Comparison of ENCODE assay signal across 28 cellular contexts in the genomic region with DNA sequence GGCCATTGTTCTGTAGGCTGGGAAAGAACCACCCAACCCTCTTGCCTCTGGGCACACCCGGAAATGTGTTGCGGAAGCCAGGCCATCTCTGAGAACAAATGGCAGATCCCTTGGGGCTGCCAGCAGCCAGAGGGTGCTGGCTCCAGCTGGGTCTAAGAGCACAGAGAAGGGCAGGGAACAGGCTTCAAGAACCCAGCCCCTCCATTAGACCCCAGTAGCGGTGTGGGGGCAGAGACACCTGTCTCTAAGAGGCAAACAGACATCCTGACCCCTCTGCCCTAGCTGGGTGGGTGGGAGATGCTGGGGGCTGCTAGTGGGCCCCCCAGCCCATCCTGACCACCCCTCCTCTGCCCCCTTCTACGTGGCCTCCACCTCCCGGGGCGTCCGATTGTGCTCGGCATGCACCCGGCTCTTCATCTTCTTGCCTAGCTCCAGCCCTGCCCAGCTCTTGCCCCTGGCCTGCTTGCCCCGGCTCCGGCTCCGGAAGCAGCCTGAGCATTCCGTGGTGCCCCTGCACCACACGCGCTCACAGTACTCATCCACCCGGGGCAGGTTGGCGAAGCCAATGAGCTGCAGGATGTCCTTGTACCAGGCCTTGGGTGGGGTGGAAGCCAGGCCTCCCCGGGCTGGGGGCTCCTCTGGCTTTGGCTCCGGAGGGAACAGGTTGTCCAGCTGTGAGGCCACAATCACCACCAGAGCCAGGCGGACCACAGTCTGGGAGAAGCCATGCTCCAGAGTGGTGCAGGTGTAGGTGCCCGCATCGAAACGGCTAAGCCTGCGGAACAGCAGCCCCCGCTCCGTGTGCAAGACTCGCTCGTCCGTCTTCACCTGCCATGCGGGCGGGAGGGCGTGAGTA. TPM values are rescaled to one million over a fixed set of nuclear protein-coding genes. Genes with fewer than 3 reads are reported as not detected.
A peak's percentile ranks its signal among the peaks of the same experiment; 100 is the strongest.
DNase-seq lines count a peak whose midpoint lies in the region; ATAC-seq and TF ChIP-seq lines count a peak whose summit lies in the region.
"Had no signal": no experiment of that assay in that cellular context is flagged by ENCODE, and none has a peak within 500 bp of the region (broad histone marks: within the 10 kb centered on the region; RNA-seq: fewer than 3 reads in every experiment).

No MANE protein-coding gene starts in this region.

- H3K27ac Mint-ChIP-seq in CD4-positive, CD25-positive, alpha-beta regulatory T cell: peak overlapping the region in 2 of 3 donors; percentile 29 to 46
- peak overlapping the region; percentile 91 for H3K27ac Mint-ChIP-seq in endothelial cell (ENCODE audit: unreplicated experiment)
- H3K27ac Mint-ChIP-seq: activated naive CD8-positive, alpha-beta T cell; naive thymus-derived CD8-positive, alpha-beta T cell; type B pancreatic cell had no signal

- no peak for TF ChIP-seq RAD21 in SK-N-SH (IDR thresholded peaks at IDR 0.05; ENCODE audit: low read length)

- H3K4me3 ChIP-seq in SK-N-SH (ENCODE audit: low read depth in 2 of 2, low read length in 1 of 2) (no peak overlapping the region), sigmoid colon (no peak overlapping the region)
- H3K4me3 ChIP-seq in CD4-positive, CD25-positive, alpha-beta regulatory T cell (ENCODE audit: low read depth, low read length): no peak overlapping the region
- H3K4me3 ChIP-seq: ascending aorta, dorsolateral prefrontal cortex, pancreas, stomach had no signal

- peak overlapping the region in 3 of 4 donors; percentile 48 to 58 (median 57) for H3K4me3 Mint-ChIP-seq in CD4-positive, CD25-positive, alpha-beta regulatory T cell
- H3K4me3 Mint-ChIP-seq in endothelial cell (ENCODE audit: unreplicated experiment): no peak overlapping the region
- H3K4me3 Mint-ChIP-seq: activated naive CD8-positive, alpha-beta T cell; central memory CD8-positive, alpha-beta T cell; naive thymus-derived CD8-positive, alpha-beta T cell; type B pancreatic cell had no signal

- no peak overlapping the region for H3K9ac ChIP-seq in SK-N-SH

- DNase-seq in SK-N-SH (peak; percentile 25), endothelial cell (ENCODE audit: low spot score) (no peak), sigmoid colon (peak; percentile 52), GM03348 (ENCODE audit: low spot score) (no peak)
- DNase-seq in CD4-positive, CD25-positive, alpha-beta regulatory T cell: no peak
- DNase-seq: activated CD4-positive, alpha-beta T cell treated with anti-CD3 and anti-CD28 coated beads, Interleukin-2, amount 50 U/mL, for 4 hours; AML-193; DND-41; dorsolateral prefrontal cortex; HCEC 1CT; Karpas-422; left colon; midbrain; NCI-H1092; NCI-H2029; NCI-H226; NCI-H774; stimulated activated CD8-positive, alpha-beta memory T cell treated with anti-CD3 and anti-CD28 coated beads, Interleukin-4, amount 100 ng/mL, for 48 hours; stomach had no signal

- no peak for ATAC-seq in SK-N-SH treated with all-trans-retinoic acid at 6 μM for 48 hours
- no peak for ATAC-seq in CD4-positive, CD25-positive, alpha-beta regulatory T cell (ENCODE audit: low read depth in 2 of 2)
- ATAC-seq in HG02623 (IDR thresholded peaks at IDR 0.05; ENCODE audit: unreplicated experiment): no peak
- no peak for ATAC-seq in GM18861 (IDR thresholded peaks at IDR 0.05; ENCODE audit: unreplicated experiment)
- ATAC-seq: left colon; naive thymus-derived CD8-positive, alpha-beta T cell had no signal

- H3K36me3 Mint-ChIP-seq in CD4-positive, CD25-positive, alpha-beta regulatory T cell: no peaks in the 10 kb centered on the region
- peaks cover 44% of the 10 kb centered on the region for H3K36me3 Mint-ChIP-seq in endothelial cell (ENCODE audit: low read depth, unreplicated experiment)
- H3K36me3 Mint-ChIP-seq: activated naive CD8-positive, alpha-beta T cell; naive thymus-derived CD8-positive, alpha-beta T cell; type B pancreatic cell had no signal

- TF ChIP-seq EP300 in SK-N-SH (IDR thresholded peaks at IDR 0.05; ENCODE audit: borderline replicate concordance in 1 of 2, low read depth in 1 of 2, low read length in 1 of 2) (no peak), sigmoid colon (IDR thresholded peaks at IDR 0.05) (no peak)

- no peak overlapping the region for H3K27ac ChIP-seq in SK-N-SH (ENCODE audit: low read depth in 2 of 2, low read length in 1 of 2)
- no peak overlapping the region for H3K27ac ChIP-seq in CD4-positive, CD25-positive, alpha-beta regulatory T cell (ENCODE audit: insufficient read depth, low read length, poor library complexity, severe bottlenecking)
- peak overlapping the region in 1 of 4 donors; percentile 20 for H3K27ac ChIP-seq in sigmoid colon
- H3K27ac ChIP-seq: ascending aorta, pancreas had no signal

- POLR2A ChIA-PET in SK-N-SH (lab: Yijun Ruan, JAX): no interaction called here

- H3K4me1 Mint-ChIP-seq in CD4-positive, CD25-positive, alpha-beta regulatory T cell: peaks cover 0 to 39% (median 22%) of the 10 kb centered on the region in 4 donors
- H3K4me1 Mint-ChIP-seq in endothelial cell (ENCODE audit: unreplicated experiment): peaks cover 53% of the 10 kb centered on the region

- H3K27me3 ChIP-seq in SK-N-SH (ENCODE audit: insufficient read depth) (no peaks in the 10 kb centered on the region), sigmoid colon (no peaks in the 10 kb centered on the region)
- no peaks in the 10 kb centered on the region for H3K27me3 ChIP-seq in CD4-positive, CD25-positive, alpha-beta regulatory T cell (ENCODE audit: control insufficient read depth, insufficient read depth, low read length)
- H3K27me3 ChIP-seq: ascending aorta, dorsolateral prefrontal cortex, pancreas, stomach had no signal

- H3K4me2 ChIP-seq in SK-N-SH: no peak overlapping the region

- no peaks in the 10 kb centered on the region for H3F3A ChIP-seq in SK-N-SH (replicated peaks; ENCODE audit: insufficient read depth)

- no peaks in the 10 kb centered on the region for H3K79me2 ChIP-seq in SK-N-SH (ENCODE audit: insufficient read depth)

- H3K36me3 ChIP-seq in SK-N-SH (replicated peaks in 1 of 2; ENCODE audit: control insufficient read depth in 1 of 2, insufficient read depth in 2 of 2, low read length in 1 of 2): no peaks in the 10 kb centered on the region
- H3K36me3 ChIP-seq in CD4-positive, CD25-positive, alpha-beta regulatory T cell (ENCODE audit: control insufficient read depth, insufficient read depth, low read length): peaks cover 6% of the 10 kb centered on the region
- H3K36me3 ChIP-seq in sigmoid colon: no peaks in the 10 kb centered on the region
- H3K36me3 ChIP-seq: ascending aorta, pancreas, stomach had no signal

- TF ChIP-seq CTCF in SK-N-SH (IDR thresholded peaks at IDR 0.05) (no peak), endothelial cell (IDR thresholded peaks at IDR 0.05; ENCODE audit: unreplicated experiment) (no peak), sigmoid colon (IDR thresholded peaks at IDR 0.05) (no peak)

- no peak overlapping the region for H2AFZ ChIP-seq in SK-N-SH (ENCODE audit: low read depth)

- no peak for TF ChIP-seq POLR2A in sigmoid colon (IDR thresholded peaks at IDR 0.05)

- WGBS in SK-N-SH (ENCODE audit: low lambda C conversion rate): 82% methylated on average over 15 of the region's 32 CpGs
- 94 to 95% methylated on average over 32 of the region's 32 CpGs for WGBS in sigmoid colon, 2 donors

- H3K9me2 ChIP-seq in SK-N-SH: no peaks in the 10 kb centered on the region

- no peaks in the 10 kb centered on the region for H4K20me1 ChIP-seq in SK-N-SH (ENCODE audit: insufficient read depth)

- intact Hi-C loops in sigmoid colon (cut with DNase I): no loop called here

- CTCF ChIA-PET in SK-N-SH (lab: Yijun Ruan, JAX): interaction anchor here (1.1 to 28.4 kb wide), 3 partner anchors 13 to 37 kb away, joined by 3 to 578 read pairs (median 11); partner anchors contain the start of genes NISCH, SEMA3G and TNNC1

- H3K27me3 Mint-ChIP-seq in CD4-positive, CD25-positive, alpha-beta regulatory T cell: no peaks in the 10 kb centered on the region
- H3K27me3 Mint-ChIP-seq in endothelial cell (ENCODE audit: unreplicated experiment): peaks cover 5% of the 10 kb centered on the region
- H3K27me3 Mint-ChIP-seq: activated naive CD8-positive, alpha-beta T cell; central memory CD8-positive, alpha-beta T cell; naive thymus-derived CD8-positive, alpha-beta T cell; type B pancreatic cell had no signal

- H3K4me1 ChIP-seq in SK-N-SH (ENCODE audit: control insufficient read depth in 1 of 2, insufficient read depth in 2 of 2, low read depth in 1 of 2, low read length in 1 of 2): peaks cover 0 to 5% of the 10 kb centered on the region in 2 experiments; a peak in 1 of 4 replicates
- peaks cover 40% of the 10 kb centered on the region for H3K4me1 ChIP-seq in CD4-positive, CD25-positive, alpha-beta regulatory T cell (ENCODE audit: control insufficient read depth, insufficient read depth, low read length, poor library complexity, severe bottlenecking)
- no peaks in the 10 kb centered on the region for H3K4me1 ChIP-seq in sigmoid colon
- H3K4me1 ChIP-seq: ascending aorta, pancreas had no signal

- H3K9me3 Mint-ChIP-seq in CD4-positive, CD25-positive, alpha-beta regulatory T cell: no peaks in the 10 kb centered on the region
- H3K9me3 Mint-ChIP-seq in endothelial cell (ENCODE audit: unreplicated experiment): no peaks in the 10 kb centered on the region
- H3K9me3 Mint-ChIP-seq: central memory CD8-positive, alpha-beta T cell; naive thymus-derived CD8-positive, alpha-beta T cell; type B pancreatic cell had no signal

- H3K9me3 ChIP-seq in SK-N-SH (no peaks in the 10 kb centered on the region), sigmoid colon (no peaks in the 10 kb centered on the region)
- H3K9me3 ChIP-seq in CD4-positive, CD25-positive, alpha-beta regulatory T cell (ENCODE audit: control insufficient read depth in 2 of 2, low read length in 2 of 2): no peaks in the 10 kb centered on the region
- H3K9me3 ChIP-seq: ascending aorta, pancreas, stomach had no signal

RNA-seq across cellular contexts. Expression of gene SEMA3G, which starts 9.4 kb away (rescaled TPM):
- polyA plus RNA-seq in SK-N-SH (2012; rRNA removed) (0.10 and 0.13 TPM in 2 replicates), sigmoid colon (1 to 10 TPM in 1 of 3 donors, under 1 TPM in 2; 0.23 to 7.4 (median 0.60) TPM)
- 0.05 and 0.09 TPM in 2 replicates for polyA plus RNA-seq in SK-N-SH (2012; cell fraction: cytosol; rRNA removed)
- polyA plus RNA-seq in SK-N-SH (2012; cell fraction: nucleus; rRNA removed): 0.07 and 0.12 TPM in 2 replicates
- total RNA-seq in CD4-positive, CD25-positive, alpha-beta regulatory T cell: 33.1 TPM
- 1 to 10 TPM; 3.2 to 5.4 (median 3.6) TPM for polyA plus RNA-seq in CD4-positive, CD25-positive, alpha-beta regulatory T cell
- total RNA-seq in endothelial cell (ENCODE audit: unreplicated experiment) (175 TPM), sigmoid colon (1 to 10 TPM; 2.6 to 5.4 (median 4.3) TPM)
- total RNA-seq: naive thymus-derived CD8-positive, alpha-beta T cell had no signal
- polyA plus RNA-seq: naive thymus-derived CD8-positive, alpha-beta T cell had no signal

RNA-seq across cellular contexts. Expression of gene TNNC1, which starts 18.4 kb away (rescaled TPM):
- 2.6 and 3.0 TPM in 2 replicates for polyA plus RNA-seq in SK-N-SH (2012; rRNA removed)
- 3.3 and 3.6 TPM in 2 replicates for polyA plus RNA-seq in SK-N-SH (2012; cell fraction: cytosol; rRNA removed)
- polyA plus RNA-seq in SK-N-SH (2012; cell fraction: nucleus; rRNA removed): 2.5 and 3.3 TPM in 2 replicates
- 3.9 TPM for total RNA-seq in CD4-positive, CD25-positive, alpha-beta regulatory T cell
- 1 to 10 TPM in 1 of 4 donors, under 1 TPM in 3; 0.38 to 1.1 (median 0.52) TPM for polyA plus RNA-seq in CD4-positive, CD25-positive, alpha-beta regulatory T cell
- 0.67 TPM for total RNA-seq in endothelial cell (ENCODE audit: unreplicated experiment)
- total RNA-seq in sigmoid colon: 1 to 10 TPM in 1 of 4 donors, under 1 TPM in 1, not detected in 2; 0.99 to 2.9 TPM
- 10 to 100 TPM in 2 of 3 donors, 1 to 10 TPM in 1; 2.6 to 34.2 (median 23.6) TPM for polyA plus RNA-seq in sigmoid colon

RNA-seq across cellular contexts. Expression of gene NISCH, which starts 19.9 kb away (rescaled TPM):
- polyA plus RNA-seq in SK-N-SH (2012; rRNA removed) (77.5 and 95.1 TPM in 2 replicates), sigmoid colon (10 to 100 TPM; 14.3 to 47.4 (median 18.0) TPM)
- polyA plus RNA-seq in SK-N-SH (2012; cell fraction: cytosol; rRNA removed): 18.6 and 26.5 TPM in 2 replicates
- 448 and 541 TPM in 2 replicates for polyA plus RNA-seq in SK-N-SH (2012; cell fraction: nucleus; rRNA removed)
- 168 TPM for total RNA-seq in CD4-positive, CD25-positive, alpha-beta regulatory T cell
- polyA plus RNA-seq in CD4-positive, CD25-positive, alpha-beta regulatory T cell: 10 to 100 TPM; 12.6 to 17.4 (median 15.2) TPM
- total RNA-seq in endothelial cell (ENCODE audit: unreplicated experiment) (261 TPM), sigmoid colon (100 to 1,000 TPM in 1 of 4 donors, 10 to 100 TPM in 3; 53.5 to 113 (median 68.4) TPM)

RNA-seq across cellular contexts. Expression of gene PHF7, which starts 25.0 kb away (rescaled TPM):
- polyA plus RNA-seq in SK-N-SH (2012; rRNA removed): 8.6 and 11.3 TPM in 2 replicates
- 9.3 and 9.9 TPM in 2 replicates for polyA plus RNA-seq in SK-N-SH (2012; cell fraction: cytosol; rRNA removed)
- polyA plus RNA-seq in SK-N-SH (2012; cell fraction: nucleus; rRNA removed): 17.8 and 26.3 TPM in 2 replicates
- total RNA-seq in CD4-positive, CD25-positive, alpha-beta regulatory T cell: 14.7 TPM
- 10 to 100 TPM in 3 of 4 donors, 1 to 10 TPM in 1; 7.0 to 15.5 (median 12.7) TPM for polyA plus RNA-seq in CD4-positive, CD25-positive, alpha-beta regulatory T cell
- 15.9 TPM for total RNA-seq in endothelial cell (ENCODE audit: unreplicated experiment)
- total RNA-seq in sigmoid colon: 10 to 100 TPM in 3 of 4 donors, 1 to 10 TPM in 1; 8.9 to 14.1 (median 11.9) TPM
- polyA plus RNA-seq in sigmoid colon: 10 to 100 TPM in 1 of 3 donors, 1 to 10 TPM in 2; 5.3 to 10.5 (median 9.0) TPM
- total RNA-seq: ascending aorta had no signal

RNA-seq across cellular contexts. Expression of gene BAP1, which starts 25.7 kb away (rescaled TPM):
- polyA plus RNA-seq in SK-N-SH (2012; rRNA removed): 66.5 and 66.8 TPM in 2 replicates
- 50.1 and 52.4 TPM in 2 replicates for polyA plus RNA-seq in SK-N-SH (2012; cell fraction: cytosol; rRNA removed)
- polyA plus RNA-seq in SK-N-SH (2012; cell fraction: nucleus; rRNA removed): 201 and 241 TPM in 2 replicates
- total RNA-seq in CD4-positive, CD25-positive, alpha-beta regulatory T cell: 116 TPM
- polyA plus RNA-seq in CD4-positive, CD25-positive, alpha-beta regulatory T cell: 10 to 100 TPM; 12.2 to 17.1 (median 15.2) TPM
- total RNA-seq in endothelial cell (ENCODE audit: unreplicated experiment): 118 TPM
- 10 to 100 TPM; 46.0 to 59.5 (median 52.0) TPM for total RNA-seq in sigmoid colon
- polyA plus RNA-seq in sigmoid colon: 10 to 100 TPM; 47.2 to 83.0 (median 50.5) TPM

Comparison
In these comparisons a context has a peak if more than half of its experiments do, and no peak if none do; other contexts are left out.
1. DNase-seq: peak in SK-N-SH (single experiment) and sigmoid colon (single experiment); none in CD4-positive, CD25-positive, alpha-beta regulatory T cell (0 of 3), endothelial cell (single experiment) and GM03348 (single experiment).